8 cellular contexts compared by ENCODE assay signal in genomic region chr19:16661480-16662034, GRCh38. TPM values are rescaled to one million over a fixed set of nuclear protein-coding genes. Genes with fewer than 3 reads are reported as not detected.
DNase-seq lines count a peak whose midpoint lies in the region; ATAC-seq and TF ChIP-seq lines count a peak whose summit lies in the region.

No MANE protein-coding gene starts in this region.

- DNase-seq in AG10803 (ENCODE audit: low read depth) (no peak), HFF-Myc (ENCODE audit: extremely low read depth, low read depth) (no peak), globus pallidus (ENCODE audit: low spot score) (peak; percentile 26), nucleus accumbens (lab: John Stamatoyannopoulos, UW) (peak in 33 of 56 donors; percentile 2 to 39 (median 17)), NCI-H2029 (lab: John Stamatoyannopoulos, UW) (no peak), H4 (ENCODE audit: low spot score) (no peak)
- DNase-seq in activated CD8-positive, alpha-beta T cell treated with anti-CD3 and anti-CD28 coated beads for 36 hours: peak; percentile 34

- peak overlapping the region; percentile 75 for H3K4me3 Mint-ChIP-seq in activated CD8-positive, alpha-beta T cell treated with anti-CD3 and anti-CD28 coated beads for 36 hours

- intact Hi-C loops in activated CD8-positive, alpha-beta T cell treated with anti-CD3 and anti-CD28 coated beads for 36 hours (cut with micrococcal nuclease): no loop called here

- POLR2A ChIA-PET in activated CD8-positive, alpha-beta T cell treated with anti-CD3 and anti-CD28 coated beads for 36 hours (lab: Charles Lee): interaction anchor here (0.6 to 3.3 kb wide), 6 partner anchors 9 to 119 kb away, joined by 3 to 27 read pairs (median 4); partner anchors contain the start of genes CHERP and MED26

- CTCF ChIA-PET in activated CD8-positive, alpha-beta T cell treated with anti-CD3 and anti-CD28 coated beads for 36 hours (lab: Charles Lee): no interaction called here

- H3K4me3 ChIP-seq in AG10803 (ENCODE audit: low read length) (peak overlapping the region; percentile 93), HFF-Myc (replicated peaks; ENCODE audit: low read depth, low read length) (peak overlapping the region; percentile 86)

- peaks cover 27% of the 10 kb centered on the region for H3K4me1 Mint-ChIP-seq in activated CD8-positive, alpha-beta T cell treated with anti-CD3 and anti-CD28 coated beads for 36 hours (ENCODE audit: low read depth)

- ATAC-seq in activated CD8-positive, alpha-beta T cell treated with anti-CD3 and anti-CD28 coated beads for 36 hours: no peak
- no peak for ATAC-seq in GM19467 (IDR thresholded peaks at IDR 0.05; ENCODE audit: unreplicated experiment)

- no peaks in the 10 kb centered on the region for H3K27me3 Mint-ChIP-seq in activated CD8-positive, alpha-beta T cell treated with anti-CD3 and anti-CD28 coated beads for 36 hours

- H3K36me3 Mint-ChIP-seq in activated CD8-positive, alpha-beta T cell treated with anti-CD3 and anti-CD28 coated beads for 36 hours (ENCODE audit: low read depth): peaks cover 17% of the 10 kb centered on the region

- no peak overlapping the region for H3K27ac Mint-ChIP-seq in activated CD8-positive, alpha-beta T cell treated with anti-CD3 and anti-CD28 coated beads for 36 hours

- no peak for TF ChIP-seq CTCF in AG10803 (conservative IDR thresholded peaks at IDR 0.05; ENCODE audit: low read length)
- TF ChIP-seq CTCF in HFF-Myc (IDR thresholded peaks at IDR 0.05; ENCODE audit: low read depth, low read length, missing control alignments): no peak
- no peak for TF ChIP-seq CTCF in activated CD8-positive, alpha-beta T cell treated with anti-CD3 and anti-CD28 coated beads for 36 hours (IDR thresholded peaks at IDR 0.05)

- no peaks in the 10 kb centered on the region for H3K9me3 Mint-ChIP-seq in activated CD8-positive, alpha-beta T cell treated with anti-CD3 and anti-CD28 coated beads for 36 hours

RNA-seq across cellular contexts. Expression of gene TMEM38A, which starts 0.6 kb away (rescaled TPM):
- total RNA-seq in activated CD8-positive, alpha-beta T cell treated with anti-CD3 and anti-CD28 coated beads for 36 hours: 1 to 10 TPM; 1.2 to 1.8 TPM
- 6.8 and 11.2 TPM in 2 replicates for total RNA-seq in H4 (2014; rRNA removed; shearing (Covaris generic))

RNA-seq across cellular contexts. Expression of gene SMIM7, which starts 1.6 kb away (rescaled TPM):
- total RNA-seq in activated CD8-positive, alpha-beta T cell treated with anti-CD3 and anti-CD28 coated beads for 36 hours: 10 to 100 TPM; 48.0 to 55.0 TPM
- total RNA-seq in H4 (2014; rRNA removed; shearing (Covaris generic)): 290 and 299 TPM in 2 replicates

RNA-seq across cellular contexts. Expression of gene MED26, which starts 33.6 kb away (rescaled TPM):
- 10 to 100 TPM; 14.2 to 19.3 TPM for total RNA-seq in activated CD8-positive, alpha-beta T cell treated with anti-CD3 and anti-CD28 coated beads for 36 hours
- total RNA-seq in H4 (2014; rRNA removed; shearing (Covaris generic)): 4.2 and 4.8 TPM in 2 replicates

RNA-seq across cellular contexts. Expression of gene NWD1, which starts 58.1 kb away (rescaled TPM):
- total RNA-seq in activated CD8-positive, alpha-beta T cell treated with anti-CD3 and anti-CD28 coated beads for 36 hours: not detected
- 0.58 and 0.80 TPM in 2 replicates for total RNA-seq in H4 (2014; rRNA removed; shearing (Covaris generic))

Comparison
In these comparisons a context has a peak if more than half of its experiments do, and no peak if none do; other contexts are left out.
1. DNase-seq: peak in activated CD8-positive, alpha-beta T cell treated with anti-CD3 and anti-CD28 coated beads for 36 hours (single experiment), globus pallidus (single experiment) and nucleus accumbens (33 of 56); none in AG10803 (single experiment), HFF-Myc (single experiment), NCI-H2029 (single experiment) and H4 (single experiment).